ENCODE assay signal across 22 cellular contexts in genomic region chr9:627571-627970, GRCh38.
DNase-seq lines count a peak whose midpoint lies in the region; ATAC-seq and TF ChIP-seq lines count a peak whose summit lies in the region.
"Had no signal": no experiment of that assay in that cellular context is flagged by ENCODE, and none has a peak within 500 bp of the region (broad histone marks: within the 10 kb centered on the region; RNA-seq: fewer than 3 reads in every experiment).

No MANE protein-coding gene starts in this region.

- H3K36me3 ChIP-seq in heart right ventricle (no peaks in the 10 kb centered on the region), left ventricle myocardium inferior (no peaks in the 10 kb centered on the region), rectal smooth muscle tissue (ENCODE audit: control insufficient read depth, insufficient read depth, low read length) (no peaks in the 10 kb centered on the region)
- H3K36me3 ChIP-seq: BE2C, WERI-Rb-1 had no signal

- H3K27ac ChIP-seq in heart right ventricle (peak overlapping the region in 9 of 10 donors; percentile 1 to 69 (median 49)), left ventricle myocardium inferior (replicated peaks) (peak overlapping the region; percentile 56), rectal smooth muscle tissue (ENCODE audit: low read depth, low read length) (peak overlapping the region; percentile 80)
- H3K27ac ChIP-seq: GM23248, parathyroid adenoma, WERI-Rb-1 had no signal

- WGBS in heart right ventricle, 2 donors, result 48 to 52% methylated on average over 2 of the region's 2 CpGs

- H3K27me3 ChIP-seq in heart right ventricle (no peaks in the 10 kb centered on the region), left ventricle myocardium inferior (ENCODE audit: low read depth) (no peaks in the 10 kb centered on the region), rectal smooth muscle tissue (ENCODE audit: control insufficient read depth, insufficient read depth, low read length) (no peaks in the 10 kb centered on the region)
- H3K27me3 ChIP-seq: BE2C had no signal

- H3K4me1 ChIP-seq in heart right ventricle (peaks cover 11 to 61% (median 40%) of the 10 kb centered on the region in 9 donors), left ventricle myocardium inferior (peaks cover 84% of the 10 kb centered on the region), rectal smooth muscle tissue (ENCODE audit: control insufficient read depth, insufficient read depth, low read length) (peaks cover 25% of the 10 kb centered on the region)
- H3K4me1 ChIP-seq: BE2C, Caco-2, parathyroid adenoma had no signal

- DNase-seq in heart right ventricle, result no peak
- DNase-seq in Right ventricle myocardium superior, result no peak
- no peak for DNase-seq in left ventricle myocardium inferior
- DNase-seq in NCI-H187 treated with DMSO at 0.1 percent for 48 hours (lab: John Stamatoyannopoulos, UW), result no peak
- DNase-seq: activated CD4-positive, alpha-beta T cell treated with anti-CD3 and anti-CD28 coated beads, Interleukin-2, amount 50 U/mL, for 1 hour; activated naive CD8-positive, alpha-beta T cell treated with anti-CD3 and anti-CD28 coated beads for 36 hours; BE2C; Caco-2; DMS79 treated with DMSO at 0.1 percent for 48 hours; GM23248; kidney glomerular epithelial cell; natural killer cell; NCI-H446; WERI-Rb-1 had no signal

- no peak for TF ChIP-seq CTCF in heart right ventricle (IDR thresholded peaks at IDR 0.05)
- no peak for TF ChIP-seq CTCF in left ventricle myocardium inferior (IDR thresholded peaks at IDR 0.05; ENCODE audit: borderline replicate concordance)

- H3K9me3 ChIP-seq in heart right ventricle, result no peaks in the 10 kb centered on the region
- H3K9me3 ChIP-seq in left ventricle myocardium inferior (replicated peaks), result no peaks in the 10 kb centered on the region
- H3K9me3 ChIP-seq: BE2C, Caco-2 had no signal

- H3K9ac ChIP-seq in rectal smooth muscle tissue (ENCODE audit: low read length), result no peak overlapping the region
- H3K9ac ChIP-seq: GM23248, parathyroid adenoma had no signal

- no peak overlapping the region for H3K4me3 ChIP-seq in heart right ventricle
- H3K4me3 ChIP-seq in left ventricle myocardium inferior, result peak overlapping the region; percentile 37
- H3K4me3 ChIP-seq in rectal smooth muscle tissue (ENCODE audit: low read length), result no peak overlapping the region
- H3K4me3 ChIP-seq: GM12878, GM23248 had no signal

- ATAC-seq in heart right ventricle, result peak in 3 of 8 donors; percentile 15 to 63 (median 24)
- no peak for ATAC-seq in Right ventricle myocardium superior (ENCODE audit: poor library complexity)
- ATAC-seq in HG03196 (IDR thresholded peaks at IDR 0.05; ENCODE audit: unreplicated experiment), result no peak
- ATAC-seq in HG03439 (IDR thresholded peaks at IDR 0.05; ENCODE audit: unreplicated experiment), result no peak
- ATAC-seq in GM21529 (IDR thresholded peaks at IDR 0.05; ENCODE audit: unreplicated experiment), result no peak
- ATAC-seq: activated T-helper 17 cell treated with anti-CD3 and anti-CD28 coated beads, Interleukin-2, amount 50 U/mL, for 72 hours; GM12878; natural killer cell; Panc1 had no signal

- intact Hi-C loops in heart right ventricle (cut with DNase I) (loop anchor here in 1 of 10 donors (10.0 kb wide), 1 partner anchor 67 kb away; no protein-coding TSS in a partner anchor), Right ventricle myocardium superior (cut with DNase I) (no loop called here), left ventricle myocardium inferior (cut with micrococcal nuclease) (loop anchor here (5.0 kb wide), 1 partner anchor 65 kb away; no protein-coding TSS in a partner anchor)
